Comparison of ENCODE assay signal across 16 cellular contexts in genomic region chr6:7042654-7043545, GRCh38.
DNase-seq lines count a peak whose midpoint lies in the region; ATAC-seq, FAIRE-seq and TF ChIP-seq lines count a peak whose summit lies in the region.
"Had no signal": no experiment of that assay in that cellular context is flagged by ENCODE, and none has a peak within 500 bp of the region (broad histone marks: within the 10 kb centered on the region; RNA-seq: fewer than 3 reads in every experiment).

No MANE protein-coding gene starts in this region.

- H3K9me3 Mint-ChIP-seq in naive thymus-derived CD8-positive, alpha-beta T cell = no peaks in the 10 kb centered on the region
- H3K9me3 Mint-ChIP-seq in T-cell = no peaks in the 10 kb centered on the region
- H3K9me3 Mint-ChIP-seq: immature natural killer cell had no signal

- H4K20me1 ChIP-seq in Loucy (ENCODE audit: insufficient read depth, low read length, poor library complexity, severe bottlenecking) = no peaks in the 10 kb centered on the region

- no peaks in the 10 kb centered on the region for H3K27me3 Mint-ChIP-seq in naive thymus-derived CD8-positive, alpha-beta T cell
- no peaks in the 10 kb centered on the region for H3K27me3 Mint-ChIP-seq in T-cell

- no peaks in the 10 kb centered on the region for H3K36me3 Mint-ChIP-seq in naive thymus-derived CD8-positive, alpha-beta T cell
- no peaks in the 10 kb centered on the region for H3K36me3 Mint-ChIP-seq in T-cell

- peak overlapping the region in 3 of 10 donors; percentile 13 to 61 (median 16) for H3K4me3 Mint-ChIP-seq in naive thymus-derived CD8-positive, alpha-beta T cell
- H3K4me3 Mint-ChIP-seq in T-cell = no peak overlapping the region
- H3K4me3 Mint-ChIP-seq: immature natural killer cell had no signal

- ATAC-seq in naive thymus-derived CD8-positive, alpha-beta T cell = no peak
- ATAC-seq in GM19023 (IDR thresholded peaks at IDR 0.05; ENCODE audit: unreplicated experiment) (no peak), T-cell (replicated peaks in 1 of 4) (no peak)

- no peak overlapping the region for H3K4me3 ChIP-seq in Loucy (ENCODE audit: low read length, poor library complexity, severe bottlenecking)
- H3K4me3 ChIP-seq: Peyer's patch, skin epidermis had no signal

- H3K4me1 Mint-ChIP-seq in naive thymus-derived CD8-positive, alpha-beta T cell = peaks cover 9 to 26% (median 22%) of the 10 kb centered on the region in 4 donors
- H3K4me1 Mint-ChIP-seq in T-cell = peaks cover 18 to 20% (median 20%) of the 10 kb centered on the region in 3 donors

- peak overlapping the region; percentile 80 for H2AFZ ChIP-seq in Loucy (ENCODE audit: low read length)

- no peaks in the 10 kb centered on the region; the same call in 1 of the 2 replicates for H3F3A ChIP-seq in Loucy (ENCODE audit: low read depth)

- FAIRE-seq in H54 (lab: Jason Lieb, UNC) = no peak

- H3K4me2 ChIP-seq in Loucy (ENCODE audit: low read depth, low read length, poor library complexity, severe bottlenecking) = peak overlapping the region; percentile 5

- TF ChIP-seq CTCF in C4-2B (conservative IDR thresholded peaks at IDR 0.05) (no peak), Loucy (conservative IDR thresholded peaks at IDR 0.05; ENCODE audit: low read length) (no peak)

- H3K9ac ChIP-seq in Loucy (ENCODE audit: low read depth, low read length, poor library complexity, severe bottlenecking) = no peak overlapping the region

- no peak for TF ChIP-seq POLR2A in H54 (IDR thresholded peaks at IDR 0.05; ENCODE audit: low read depth, low read length)

- H3K4me1 ChIP-seq in Loucy (ENCODE audit: insufficient read depth, low read length, poor library complexity, severe bottlenecking) = peaks cover 32% of the 10 kb centered on the region
- H3K4me1 ChIP-seq: Peyer's patch had no signal

- peak overlapping the region in 6 of 10 donors; percentile 27 to 79 (median 42) for H3K27ac Mint-ChIP-seq in naive thymus-derived CD8-positive, alpha-beta T cell
- H3K27ac Mint-ChIP-seq in T-cell = peak overlapping the region in 1 of 2 donors; percentile 25
- H3K27ac Mint-ChIP-seq: immature natural killer cell had no signal

- no peaks in the 10 kb centered on the region for H3K9me2 ChIP-seq in Loucy (replicated peaks; ENCODE audit: low read depth, low read length)

- CTCF ChIA-PET in T-cell (lab: Charles Lee) = interaction anchor here in 1 of 2 donors (0.6 kb wide), 1 partner anchor 58 kb away, joined by 3 read pairs; no protein-coding TSS in a partner anchor

- DNase-seq in epithelial cell of prostate (ENCODE audit: low read depth, low spot score) (no peak), T-cell (no peak), H54 (ENCODE audit: insufficient read length, low spot score) (no peak), COLO829 (ENCODE audit: low spot score) (no peak)
- no peak for DNase-seq in naive thymus-derived CD8-positive, alpha-beta T cell
- DNase-seq: activated CD4-positive, CD25-positive, alpha-beta regulatory T cell treated with anti-CD3 and anti-CD28 coated beads, Interleukin-2, amount 50 U/mL, for 72 hours; activated effector memory CD4-positive, alpha-beta T cell treated with anti-CD3 and anti-CD28 coated beads, Interleukin-2, amount 50 U/mL, for 16 hours; effector memory CD4-positive, alpha-beta T cell; immature natural killer cell; NCI-H1092; stimulated activated naive CD4-positive, alpha-beta T cell treated with Interleukin-2 at 50 U/mL for 16 hours had no signal

- no peaks in the 10 kb centered on the region for H3K9me3 ChIP-seq in Loucy (ENCODE audit: insufficient read depth, low read depth, low read length)
- H3K9me3 ChIP-seq: Peyer's patch had no signal

- H3K27me3 ChIP-seq in Loucy (ENCODE audit: insufficient read depth, low read length, poor library complexity, severe bottlenecking) = no peaks in the 10 kb centered on the region
- H3K27me3 ChIP-seq: Peyer's patch had no signal

- H3K27ac ChIP-seq in C4-2B = peak overlapping the region; percentile 83
- peak overlapping the region; percentile 13 for H3K27ac ChIP-seq in epithelial cell of prostate
- H3K27ac ChIP-seq: Peyer's patch had no signal

- no peaks in the 10 kb centered on the region for H3K36me3 ChIP-seq in Loucy (ENCODE audit: insufficient read depth, low read length)
- H3K36me3 ChIP-seq: Peyer's patch had no signal

- no peaks in the 10 kb centered on the region for H3K79me2 ChIP-seq in Loucy (ENCODE audit: insufficient read depth, low read length)

- POLR2A ChIA-PET in naive thymus-derived CD8-positive, alpha-beta T cell (lab: Charles Lee) = interaction anchor here (1.3 to 1.5 kb wide), 2 partner anchors 10 to 95 kb away, joined by 5 read pairs; no protein-coding TSS in a partner anchor
- POLR2A ChIA-PET in T-cell (lab: Charles Lee) = no interaction called here
